9 cellular contexts compared by ENCODE assay signal in genomic region chr3:115814006-115814405, GRCh38.
"Had no signal": no experiment of that assay in that cellular context is flagged by ENCODE, and none has a peak within 500 bp of the region (broad histone marks: within the 10 kb centered on the region; RNA-seq: fewer than 3 reads in every experiment).

No MANE protein-coding gene starts in this region.

- H3K27me3 ChIP-seq: Peyer's patch had no signal

- H3K4me2 ChIP-seq: KMS-11, PC-9 had no signal

- H3K27ac ChIP-seq: KMS-11, PC-9, Peyer's patch, SJCRH30 had no signal

- H2AFZ ChIP-seq: PC-9 had no signal

- H3K4me3 Mint-ChIP-seq: IgD-negative memory B cell had no signal

- H3K9me3 ChIP-seq: Peyer's patch, SJCRH30 had no signal

- H3K9ac ChIP-seq: KMS-11 had no signal

- H3K9me3 Mint-ChIP-seq: IgD-negative memory B cell had no signal

- H3K4me3 ChIP-seq: K562, PC-9, Peyer's patch, SJCRH30 had no signal

- H3K36me3 ChIP-seq: Peyer's patch, SJCRH30 had no signal

- DNase-seq: MM.1S, NCI-H187 treated with DMSO at 0.1 percent for 48 hours, NCI-H2029 treated with DMSO at 0.1 percent for 48 hours had no signal

- H3K4me1 ChIP-seq: Peyer's patch, SJCRH30 had no signal
